Comparison of ENCODE assay signal across 11 cellular contexts in genomic region chr20:38091447-38092216, GRCh38. TPM values are rescaled to one million over a fixed set of nuclear protein-coding genes. Genes with fewer than 3 reads are reported as not detected.
A peak's percentile ranks its signal among the peaks of the same experiment; 100 is the strongest.
DNase-seq lines count a peak whose midpoint lies in the region; TF ChIP-seq lines count a peak whose summit lies in the region.
"Had no signal": no experiment of that assay in that cellular context is flagged by ENCODE, and none has a peak within 500 bp of the region (broad histone marks: within the 10 kb centered on the region; RNA-seq: fewer than 3 reads in every experiment).

No MANE protein-coding gene starts in this region.

- TF ChIP-seq CTCF in left ventricle myocardium inferior (IDR thresholded peaks at IDR 0.05; ENCODE audit: borderline replicate concordance) (no peak), breast epithelium (IDR thresholded peaks at IDR 0.05) (no peak)

- H3K27ac Mint-ChIP-seq in T-helper 1 cell treated with Interleukin-12 subunit alpha and Interleukin-12 subunit beta and Interleukin-4 antibody, amounts not matched to agents 30 μg/mL and 1 μg/mL, for 36 hours: peak overlapping the region; percentile 75

- DNase-seq in DMS 273 (lab: John Stamatoyannopoulos, UW; ENCODE audit: unreplicated experiment) (peak; percentile 50), DMS 273 treated with DMSO at 0.1 percent for 48 hours (lab: John Stamatoyannopoulos, UW) (no peak), left ventricle myocardium inferior (no peak), caudate nucleus (lab: John Stamatoyannopoulos, UW) (no peak), breast epithelium (ENCODE audit: low spot score in 2 of 2) (no peak), NCI-H1048 (lab: John Stamatoyannopoulos, UW) (no peak)
- DNase-seq: activated effector memory CD4-positive, alpha-beta T cell treated with anti-CD3 and anti-CD28 coated beads, Interleukin-2, amount 50 U/mL, for 16 hours; NCI-H1092 treated with DMSO at 0.1 percent for 48 hours had no signal

- peak overlapping the region; percentile 24 to 36 for H3K9ac ChIP-seq in stomach smooth muscle (ENCODE audit: low read length in 2 of 2)

- no peak overlapping the region for H3K4me3 ChIP-seq in left ventricle myocardium inferior
- H3K4me3 ChIP-seq in stomach smooth muscle (ENCODE audit: low read length in 2 of 2): peak overlapping the region; percentile 3 to 29
- H3K4me3 ChIP-seq in breast epithelium: no peak overlapping the region

- H3K27ac ChIP-seq in left ventricle myocardium inferior (replicated peaks) (peak overlapping the region; percentile 86), stomach smooth muscle (ENCODE audit: low read length) (peak overlapping the region; percentile 69), caudate nucleus (ENCODE audit: low read depth, low read length) (no peak overlapping the region), breast epithelium (no peak overlapping the region)
- H3K27ac ChIP-seq: 22Rv1 had no signal

- H3K4me1 Mint-ChIP-seq in T-helper 1 cell treated with Interleukin-12 subunit alpha and Interleukin-12 subunit beta and Interleukin-4 antibody, amounts not matched to agents 30 μg/mL and 1 μg/mL, for 36 hours (ENCODE audit: low read depth): peaks cover 33% of the 10 kb centered on the region

- H3K9me3 Mint-ChIP-seq in T-helper 1 cell treated with Interleukin-12 subunit alpha and Interleukin-12 subunit beta and Interleukin-4 antibody, amounts not matched to agents 30 μg/mL and 1 μg/mL, for 36 hours: no peaks in the 10 kb centered on the region

- H3K36me3 ChIP-seq in left ventricle myocardium inferior (peaks cover 43% of the 10 kb centered on the region), stomach smooth muscle (ENCODE audit: control insufficient read depth in 2 of 2, insufficient read depth in 2 of 2, low read length in 2 of 2) (peaks cover 20 to 21% of the 10 kb centered on the region in 2 donors), breast epithelium (peaks cover 4% of the 10 kb centered on the region)

- no peaks in the 10 kb centered on the region for H3K27me3 Mint-ChIP-seq in T-helper 1 cell treated with Interleukin-12 subunit alpha and Interleukin-12 subunit beta and Interleukin-4 antibody, amounts not matched to agents 30 μg/mL and 1 μg/mL, for 36 hours (ENCODE audit: low read depth)

- H3K36me3 Mint-ChIP-seq in T-helper 1 cell treated with Interleukin-12 subunit alpha and Interleukin-12 subunit beta and Interleukin-4 antibody, amounts not matched to agents 30 μg/mL and 1 μg/mL, for 36 hours (ENCODE audit: low read depth): peaks cover 30% of the 10 kb centered on the region

- peaks cover 89% of the 10 kb centered on the region for H3K4me1 ChIP-seq in left ventricle myocardium inferior
- H3K4me1 ChIP-seq in stomach smooth muscle (ENCODE audit: control insufficient read depth, insufficient read depth, low read length): peaks cover 39% of the 10 kb centered on the region
- H3K4me1 ChIP-seq in breast epithelium: no peaks in the 10 kb centered on the region

- H3K9me3 ChIP-seq in left ventricle myocardium inferior (replicated peaks) (no peaks in the 10 kb centered on the region), stomach smooth muscle (ENCODE audit: control insufficient read depth in 2 of 2, low read length in 2 of 2) (no peaks in the 10 kb centered on the region), breast epithelium (no peaks in the 10 kb centered on the region)

- intact Hi-C loops in left ventricle myocardium inferior (cut with micrococcal nuclease) (no loop called here), breast epithelium (cut with DNase I; ENCODE audit: low total_unique reads) (no loop called here)

- TF ChIP-seq POLR2A in breast epithelium (IDR thresholded peaks at IDR 0.05): no peak

- H3K27me3 ChIP-seq in left ventricle myocardium inferior (ENCODE audit: low read depth) (no peaks in the 10 kb centered on the region), stomach smooth muscle (ENCODE audit: control insufficient read depth in 1 of 2, insufficient read depth in 2 of 2, low read length in 2 of 2) (no peaks in the 10 kb centered on the region), breast epithelium (no peaks in the 10 kb centered on the region)

- H3K4me3 Mint-ChIP-seq in T-helper 1 cell treated with Interleukin-12 subunit alpha and Interleukin-12 subunit beta and Interleukin-4 antibody, amounts not matched to agents 30 μg/mL and 1 μg/mL, for 36 hours: no peak overlapping the region

RNA-seq across cellular contexts. Expression of gene RPRD1B, which starts 58.1 kb away (rescaled TPM):
- 58.9 TPM for total RNA-seq in left ventricle myocardium inferior
- total RNA-seq in breast epithelium: 10 to 100 TPM; 21.4 to 33.8 (median 31.3) TPM

RNA-seq across cellular contexts. Expression of gene TTI1, which starts 58.4 kb away (rescaled TPM):
- 12.1 TPM for total RNA-seq in left ventricle myocardium inferior
- 10 to 100 TPM; 10.2 to 20.2 (median 16.7) TPM for total RNA-seq in breast epithelium

Comparison
In these comparisons a context has a peak if more than half of its experiments do, and no peak if none do; other contexts are left out.
1. H3K27ac ChIP-seq: peak in left ventricle myocardium inferior (single experiment) and stomach smooth muscle (single experiment); none in caudate nucleus (single experiment) and breast epithelium (0 of 2).
2. H3K4me3 ChIP-seq: peak in stomach smooth muscle (2 of 2); none in left ventricle myocardium inferior (single experiment) and breast epithelium (0 of 3).